In the genomic region with DNA sequence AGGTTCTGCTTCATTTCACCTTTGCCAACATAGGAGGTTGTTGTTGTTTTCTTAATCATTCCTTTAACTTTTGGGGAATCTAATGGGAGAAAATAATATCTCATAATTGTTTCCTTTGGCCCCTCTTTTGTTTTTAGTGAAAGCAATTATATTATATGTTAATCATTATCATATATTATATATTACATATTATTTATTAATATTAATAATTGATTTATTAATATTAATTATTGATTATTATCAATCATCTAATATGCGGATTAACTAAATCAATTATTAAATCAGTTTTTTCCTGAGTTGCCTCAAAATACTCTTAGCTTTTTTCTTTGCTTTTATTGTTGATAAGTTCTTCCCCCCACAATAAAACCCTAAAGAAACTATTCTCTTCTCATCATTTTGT, we compare ENCODE assay signal across 22 cellular contexts.
DNase-seq lines count a peak whose midpoint lies in the region; ATAC-seq, FAIRE-seq and TF ChIP-seq lines count a peak whose summit lies in the region.
"Had no signal": no experiment of that assay in that cellular context is flagged by ENCODE, and none has a peak within 500 bp of the region (broad histone marks: within the 10 kb centered on the region; RNA-seq: fewer than 3 reads in every experiment).

No MANE protein-coding gene starts in this region.

- TF ChIP-seq CTCF in WTC11 (IDR thresholded peaks at IDR 0.05): no peak
- TF ChIP-seq CTCF in foreskin keratinocyte (conservative IDR thresholded peaks at IDR 0.05): no peak

- H2AFZ ChIP-seq in Karpas-422 (ENCODE audit: low read length): no peak overlapping the region

- no peak overlapping the region for H3K4me3 Mint-ChIP-seq in WTC11
- H3K4me3 Mint-ChIP-seq: B cell; CD4-positive, alpha-beta T cell; CD8-positive, alpha-beta T cell had no signal

- no peak overlapping the region for H3K27ac Mint-ChIP-seq in WTC11
- H3K27ac Mint-ChIP-seq: B cell; CD4-positive, alpha-beta T cell; CD8-positive, alpha-beta T cell had no signal

- H3K9me2 ChIP-seq in Karpas-422 (replicated peaks; ENCODE audit: insufficient read depth, low read length): no peaks in the 10 kb centered on the region

- H3K27ac ChIP-seq in foreskin keratinocyte (peak overlapping the region; percentile 58), Karpas-422 (ENCODE audit: low read length) (no peak overlapping the region)
- H3K27ac ChIP-seq: 22Rv1; A549; BLaER1 treated with 17β-estradiol and CSF1 and Interleukin-3, amounts not matched to agents 10 nM and 100 nM; C4-2B had no signal

- H3K9me3 Mint-ChIP-seq in WTC11: no peaks in the 10 kb centered on the region
- H3K9me3 Mint-ChIP-seq: CD4-positive, alpha-beta T cell; CD8-positive, alpha-beta T cell had no signal

- H3K79me2 ChIP-seq in Karpas-422 (ENCODE audit: low read length): no peaks in the 10 kb centered on the region

- no peaks in the 10 kb centered on the region for H3K27me3 Mint-ChIP-seq in WTC11 (ENCODE audit: low read depth)
- H3K27me3 Mint-ChIP-seq: B cell had no signal

- no peak overlapping the region for H3K4me2 ChIP-seq in Karpas-422 (ENCODE audit: low read depth, low read length, poor library complexity, severe bottlenecking)
- H3K4me2 ChIP-seq: A549; BLaER1 treated with 17β-estradiol and CSF1 and Interleukin-3, amounts not matched to agents 10 nM and 100 nM had no signal

- POLR2A ChIA-PET in WTC11 (lab: Charles Lee): no interaction called here

- H3K27me3 ChIP-seq in foreskin keratinocyte (no peaks in the 10 kb centered on the region), Karpas-422 (ENCODE audit: low read length) (no peaks in the 10 kb centered on the region)
- H3K27me3 ChIP-seq: BLaER1 treated with 17β-estradiol and CSF1 and Interleukin-3, amounts not matched to agents 10 nM and 100 nM had no signal

- H3K9me3 ChIP-seq in Karpas-422 (ENCODE audit: low read length): no peaks in the 10 kb centered on the region
- H3K9me3 ChIP-seq: A549, Caco-2 had no signal

- H3K4me1 Mint-ChIP-seq in WTC11: peaks cover 29% of the 10 kb centered on the region
- H3K4me1 Mint-ChIP-seq: B cell had no signal

- H4K20me1 ChIP-seq in Karpas-422 (ENCODE audit: insufficient read depth, low read depth, low read length): no peaks in the 10 kb centered on the region
- H4K20me1 ChIP-seq: BLaER1 treated with 17β-estradiol and CSF1 and Interleukin-3, amounts not matched to agents 10 nM and 100 nM had no signal

- DNase-seq in WTC11 (ENCODE audit: low spot score) (no peak), foreskin keratinocyte (no peak), NCI-H187 treated with DMSO at 0.1 percent for 48 hours (lab: John Stamatoyannopoulos, UW) (no peak), Karpas-422 (no peak)
- DNase-seq in effector CD4-positive, alpha-beta T cell: no peak
- DNase-seq: AML-193; Caco-2; Calu3; CD4-positive, alpha-beta T cell; CD8-positive, alpha-beta T cell; DMS79 treated with DMSO at 0.1 percent for 48 hours; GDM1 had no signal

- FAIRE-seq in G401.6 (lab: Jason Lieb, UNC): peak; percentile 73
- FAIRE-seq: A549, D721Med, GM12878, GM12892, GM18507 had no signal

- ATAC-seq in WTC11 (no peak), foreskin keratinocyte (no peak)
- ATAC-seq: A549; CD8-positive, alpha-beta T cell; GM12878 had no signal

- H3K9ac ChIP-seq in Karpas-422 (ENCODE audit: low read length): no peak overlapping the region
- H3K9ac ChIP-seq: BLaER1 treated with 17β-estradiol and CSF1 and Interleukin-3, amounts not matched to agents 10 nM and 100 nM had no signal

- H3K4me1 ChIP-seq in foreskin keratinocyte: peaks cover 3% of the 10 kb centered on the region
- H3K4me1 ChIP-seq in Karpas-422 (ENCODE audit: low read length): no peaks in the 10 kb centered on the region
- H3K4me1 ChIP-seq: A549; BLaER1 treated with 17β-estradiol and CSF1 and Interleukin-3, amounts not matched to agents 10 nM and 100 nM; Caco-2 had no signal

- no peaks in the 10 kb centered on the region for H3K36me3 Mint-ChIP-seq in WTC11
- H3K36me3 Mint-ChIP-seq: CD8-positive, alpha-beta T cell had no signal

- CTCF ChIA-PET in WTC11 (lab: Charles Lee): interaction anchor here (0.7 to 1.5 kb wide), 2 partner anchors 15 to 626 kb away, joined by 4 to 7 read pairs; no protein-coding TSS in a partner anchor

- no peak overlapping the region for H3K4me3 ChIP-seq in Karpas-422 (ENCODE audit: low read length)
- H3K4me3 ChIP-seq: A549; BLaER1 treated with 17β-estradiol and CSF1 and Interleukin-3, amounts not matched to agents 10 nM and 100 nM; GM12878 had no signal

- no peaks in the 10 kb centered on the region for H3K36me3 ChIP-seq in Karpas-422 (ENCODE audit: insufficient read depth, low read length)
- H3K36me3 ChIP-seq: BLaER1 treated with 17β-estradiol and CSF1 and Interleukin-3, amounts not matched to agents 10 nM and 100 nM had no signal

TF ChIP-seq in WTC11, 78 proteins besides CTCF, POLR2A, EP300 and RAD21:
- TF ChIP-seq HMGA2 (CRISPR knock-in tag; IDR thresholded peaks at IDR 0.05) (peak; percentile 93), JAZF1 (CRISPR knock-in tag; IDR thresholded peaks at IDR 0.05) (no peak), ZNF317 (CRISPR knock-in tag; IDR thresholded peaks at IDR 0.05; ENCODE audit: borderline replicate concordance, low read depth) (no peak)
- TF ChIP-seq, protein P1, sequence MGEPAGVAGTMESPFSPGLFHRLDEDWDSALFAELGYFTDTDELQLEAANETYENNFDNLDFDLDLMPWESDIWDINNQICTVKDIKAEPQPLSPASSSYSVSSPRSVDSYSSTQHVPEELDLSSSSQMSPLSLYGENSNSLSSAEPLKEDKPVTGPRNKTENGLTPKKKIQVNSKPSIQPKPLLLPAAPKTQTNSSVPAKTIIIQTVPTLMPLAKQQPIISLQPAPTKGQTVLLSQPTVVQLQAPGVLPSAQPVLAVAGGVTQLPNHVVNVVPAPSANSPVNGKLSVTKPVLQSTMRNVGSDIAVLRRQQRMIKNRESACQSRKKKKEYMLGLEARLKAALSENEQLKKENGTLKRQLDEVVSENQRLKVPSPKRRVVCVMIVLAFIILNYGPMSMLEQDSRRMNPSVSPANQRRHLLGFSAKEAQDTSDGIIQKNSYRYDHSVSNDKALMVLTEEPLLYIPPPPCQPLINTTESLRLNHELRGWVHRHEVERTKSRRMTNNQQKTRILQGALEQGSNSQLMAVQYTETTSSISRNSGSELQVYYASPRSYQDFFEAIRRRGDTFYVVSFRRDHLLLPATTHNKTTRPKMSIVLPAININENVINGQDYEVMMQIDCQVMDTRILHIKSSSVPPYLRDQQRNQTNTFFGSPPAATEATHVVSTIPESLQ (CRISPR knock-in tag; IDR thresholded peaks at IDR 0.05): no peak
- TF ChIP-seq, protein P2, sequence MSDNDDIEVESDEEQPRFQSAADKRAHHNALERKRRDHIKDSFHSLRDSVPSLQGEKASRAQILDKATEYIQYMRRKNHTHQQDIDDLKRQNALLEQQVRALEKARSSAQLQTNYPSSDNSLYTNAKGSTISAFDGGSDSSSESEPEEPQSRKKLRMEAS (CRISPR knock-in tag; IDR thresholded peaks at IDR 0.05): no peak
- TF ChIP-seq, protein P3, sequence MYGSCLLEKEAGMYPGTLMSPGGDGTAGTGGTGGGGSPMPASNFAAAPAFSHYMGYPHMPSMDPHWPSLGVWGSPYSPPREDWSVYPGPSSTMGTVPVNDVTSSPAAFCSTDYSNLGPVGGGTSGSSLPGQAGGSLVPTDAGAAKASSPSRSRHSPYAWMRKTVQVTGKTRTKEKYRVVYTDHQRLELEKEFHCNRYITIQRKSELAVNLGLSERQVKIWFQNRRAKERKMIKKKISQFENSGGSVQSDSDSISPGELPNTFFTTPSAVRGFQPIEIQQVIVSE (CRISPR knock-in tag; IDR thresholded peaks at IDR 0.05; ENCODE audit: borderline replicate concordance): no peak
